ENCODE assay signal across 15 cellular contexts in the genomic region with DNA sequence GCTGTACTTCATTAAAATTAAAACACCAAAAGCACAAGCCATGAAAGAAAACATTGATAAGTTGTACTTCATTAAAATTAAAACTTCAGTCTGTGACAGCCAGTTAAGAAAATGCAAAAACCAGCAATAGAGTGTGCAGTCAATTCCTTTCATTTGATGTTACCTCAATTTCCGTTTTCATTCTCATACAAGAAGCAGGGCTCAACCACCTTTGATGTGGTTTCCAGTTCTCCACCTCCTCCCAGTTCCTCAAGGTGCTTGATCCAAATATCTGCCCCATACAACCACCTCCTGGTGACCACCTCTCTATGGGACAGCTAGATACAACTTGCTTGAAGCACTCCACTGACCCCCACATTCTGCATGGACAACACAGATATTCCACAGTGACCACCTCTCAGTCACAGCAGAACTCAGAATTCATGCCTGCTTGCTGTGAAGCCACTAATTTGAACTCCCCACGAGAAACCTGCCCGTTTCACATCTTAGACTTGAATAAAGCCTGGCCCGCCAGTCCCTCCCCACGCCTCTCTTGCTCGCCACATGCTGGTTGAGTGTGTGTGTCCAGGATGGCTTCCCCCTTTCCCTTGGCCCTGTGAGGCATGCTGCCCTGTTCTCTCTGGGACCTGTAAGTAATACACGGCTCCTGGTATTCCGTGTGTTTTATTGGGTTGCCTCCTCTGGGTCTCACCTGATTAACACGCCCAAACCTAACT.
A peak's percentile ranks its signal among the peaks of the same experiment; 100 is the strongest.
DNase-seq lines count a peak whose midpoint lies in the region; ATAC-seq and TF ChIP-seq lines count a peak whose summit lies in the region.
"Had no signal": no experiment of that assay in that cellular context is flagged by ENCODE, and none has a peak within 500 bp of the region (broad histone marks: within the 10 kb centered on the region; RNA-seq: fewer than 3 reads in every experiment).

No MANE protein-coding gene starts in this region.

- no peak for TF ChIP-seq CTCF in right atrium auricular region (IDR thresholded peaks at IDR 0.05)

- peak overlapping the region in 1 of 2 donors; percentile 7 for H3K4me3 Mint-ChIP-seq in activated T-cell treated with anti-CD3 and anti-CD28 coated beads, Interleukin-2, amount 50 U/mL, for 72 hours
- H3K4me3 Mint-ChIP-seq: memory B cell had no signal

- peak overlapping the region; percentile 76 for H3K23ac ChIP-seq in neuronal stem cell (ENCODE audit: low read depth, low read length, poor library complexity)

- H3K18ac ChIP-seq in neuronal stem cell (ENCODE audit: low read length), result peak overlapping the region; percentile 11

- peaks cover 0 to 57% of the 10 kb centered on the region in 2 donors for H3K4me1 ChIP-seq in right atrium auricular region
- H3K4me1 ChIP-seq in neuronal stem cell (ENCODE audit: control insufficient read depth in 2 of 2, insufficient read depth in 1 of 2, low read depth in 1 of 2, low read length in 2 of 2), result peaks cover 1 to 17% of the 10 kb centered on the region in 2 donors

- H3K4me3 ChIP-seq in right atrium auricular region (no peak overlapping the region), neuronal stem cell (ENCODE audit: low read length in 2 of 2) (peak overlapping the region in 1 of 2 donors; percentile 6)
- H3K4me3 ChIP-seq: vagina had no signal

- no peak overlapping the region for H2AFZ ChIP-seq in neuronal stem cell (ENCODE audit: low read length)

- H3K14ac ChIP-seq in neuronal stem cell (ENCODE audit: low read length), result no peak overlapping the region

- H3K27ac ChIP-seq in right atrium auricular region, result no peak overlapping the region
- H3K27ac ChIP-seq in neuronal stem cell (replicated peaks; ENCODE audit: low read length), result no peak overlapping the region
- H3K27ac ChIP-seq: foreskin keratinocyte, vagina had no signal

- H2BK5ac ChIP-seq in neuronal stem cell (ENCODE audit: low read length), result no peak overlapping the region

- peak; percentile 47 for DNase-seq in right atrium auricular region (ENCODE audit: low spot score)
- DNase-seq in left cardiac atrium, result no peak
- peak; percentile 69 for DNase-seq in SW480 (ENCODE audit: low spot score)
- DNase-seq in activated T-cell treated with anti-CD3 and anti-CD28 coated beads, Interleukin-2, amount 50 U/mL, for 72 hours, result peak; percentile 13 to 15
- no peak for DNase-seq in neuronal stem cell (ENCODE audit: low spot score)
- DNase-seq in mesenteric fat pad (ENCODE audit: low spot score), result no peak
- DNase-seq in NCI-H510A treated with DMSO at 0.1 percent for 48 hours (lab: John Stamatoyannopoulos, UW), result no peak
- DNase-seq: DMS53, foreskin keratinocyte, NCI-H1105 treated with DMSO at 0.1 percent for 48 hours, NCI-H226, small intestine had no signal

- no peak overlapping the region for H4K91ac ChIP-seq in neuronal stem cell (ENCODE audit: low read depth, low read length, poor library complexity)

- ATAC-seq in left cardiac atrium (no peak), HG03342 (IDR thresholded peaks at IDR 0.05; ENCODE audit: unreplicated experiment) (no peak)
- peak; percentile 70 to 71 for ATAC-seq in activated T-cell treated with anti-CD3 and anti-CD28 coated beads, Interleukin-2, amount 50 U/mL, for 72 hours (replicated peaks in 1 of 2)
- ATAC-seq: foreskin keratinocyte had no signal

- H3K79me1 ChIP-seq in neuronal stem cell (ENCODE audit: low read depth, low read length), result no peaks in the 10 kb centered on the region

- H3K4ac ChIP-seq in neuronal stem cell (ENCODE audit: low read length), result no peak overlapping the region

- intact Hi-C loops in left cardiac atrium (cut with DNase I), result no loop called here

- H3K27ac Mint-ChIP-seq in activated T-cell treated with anti-CD3 and anti-CD28 coated beads, Interleukin-2, amount 50 U/mL, for 72 hours, result no peak overlapping the region
- H3K27ac Mint-ChIP-seq: memory B cell had no signal

- no peak overlapping the region for H3K4me2 ChIP-seq in neuronal stem cell (ENCODE audit: insufficient read depth, low read length, poor library complexity, severe bottlenecking)

- peaks cover 22% of the 10 kb centered on the region for H3K4me1 Mint-ChIP-seq in activated T-cell treated with anti-CD3 and anti-CD28 coated beads, Interleukin-2, amount 50 U/mL, for 72 hours (ENCODE audit: low read depth)
- H3K4me1 Mint-ChIP-seq: memory B cell had no signal

- H3K27me3 ChIP-seq in right atrium auricular region, result no peaks in the 10 kb centered on the region
- H3K27me3 ChIP-seq in neuronal stem cell (ENCODE audit: control insufficient read depth in 3 of 3, insufficient read depth in 3 of 3, low read depth in 1 of 3, low read length in 3 of 3), result no peaks in the 10 kb centered on the region
- H3K27me3 ChIP-seq: foreskin keratinocyte, vagina had no signal

- no peaks in the 10 kb centered on the region for H3K9me3 Mint-ChIP-seq in activated T-cell treated with anti-CD3 and anti-CD28 coated beads, Interleukin-2, amount 50 U/mL, for 72 hours
- H3K9me3 Mint-ChIP-seq: memory B cell had no signal

- H4K8ac ChIP-seq in neuronal stem cell (ENCODE audit: low read depth, low read length), result no peak overlapping the region

- H3K9me3 ChIP-seq in right atrium auricular region, result no peaks in the 10 kb centered on the region
- peaks cover 0 to 6% of the 10 kb centered on the region in 2 donors for H3K9me3 ChIP-seq in neuronal stem cell (replicated peaks in 1 of 2; ENCODE audit: control insufficient read depth in 2 of 2, insufficient read depth in 1 of 2, low read depth in 1 of 2, low read length in 2 of 2)
- H3K9me3 ChIP-seq: vagina had no signal

- peaks cover 46% of the 10 kb centered on the region for H3K27me3 Mint-ChIP-seq in activated T-cell treated with anti-CD3 and anti-CD28 coated beads, Interleukin-2, amount 50 U/mL, for 72 hours (ENCODE audit: low read depth)

- H3K9ac ChIP-seq in neuronal stem cell (ENCODE audit: low read depth, low read length, poor library complexity), result no peak overlapping the region

- no CpG with 5 or more reads among the region's 9 CpGs for WGBS in neuronal stem cell (ENCODE audit: extremely low coverage in 2 of 2, insufficient read length in 2 of 2, insufficient replicate concordance in 1 of 2), 2 donors

- H3K36me3 Mint-ChIP-seq in activated T-cell treated with anti-CD3 and anti-CD28 coated beads, Interleukin-2, amount 50 U/mL, for 72 hours (ENCODE audit: insufficient read depth in 2 of 2), result no peaks in the 10 kb centered on the region
- H3K36me3 Mint-ChIP-seq: memory B cell had no signal

- no peak overlapping the region for H2BK15ac ChIP-seq in neuronal stem cell (ENCODE audit: low read length)

- H3K36me3 ChIP-seq in right atrium auricular region (no peaks in the 10 kb centered on the region), neuronal stem cell (replicated peaks in 1 of 2; ENCODE audit: control insufficient read depth in 2 of 2, insufficient read depth in 2 of 2, low read length in 2 of 2) (no peaks in the 10 kb centered on the region)
- H3K36me3 ChIP-seq: vagina had no signal

- no peak overlapping the region for H2BK120ac ChIP-seq in neuronal stem cell (ENCODE audit: low read depth, low read length)

- peak overlapping the region; percentile 35 for H2AK5ac ChIP-seq in neuronal stem cell (ENCODE audit: low read depth, low read length)

- no peak overlapping the region for H2BK12ac ChIP-seq in neuronal stem cell (ENCODE audit: low read length)

Comparison
In these comparisons a context has a peak if more than half of its experiments do, and no peak if none do; other contexts are left out.
1. DNase-seq: peak in right atrium auricular region (single experiment), SW480 (single experiment) and activated T-cell treated with anti-CD3 and anti-CD28 coated beads, Interleukin-2, amount 50 U/mL, for 72 hours (2 of 2); none in left cardiac atrium (single experiment), neuronal stem cell (single experiment), mesenteric fat pad (single experiment) and NCI-H510A treated with DMSO at 0.1 percent for 48 hours (single experiment).
2. ATAC-seq: peak in activated T-cell treated with anti-CD3 and anti-CD28 coated beads, Interleukin-2, amount 50 U/mL, for 72 hours (2 of 2); none in left cardiac atrium (0 of 2) and HG03342 (single experiment).